8 cellular contexts compared by ENCODE assay signal in the genomic region with DNA sequence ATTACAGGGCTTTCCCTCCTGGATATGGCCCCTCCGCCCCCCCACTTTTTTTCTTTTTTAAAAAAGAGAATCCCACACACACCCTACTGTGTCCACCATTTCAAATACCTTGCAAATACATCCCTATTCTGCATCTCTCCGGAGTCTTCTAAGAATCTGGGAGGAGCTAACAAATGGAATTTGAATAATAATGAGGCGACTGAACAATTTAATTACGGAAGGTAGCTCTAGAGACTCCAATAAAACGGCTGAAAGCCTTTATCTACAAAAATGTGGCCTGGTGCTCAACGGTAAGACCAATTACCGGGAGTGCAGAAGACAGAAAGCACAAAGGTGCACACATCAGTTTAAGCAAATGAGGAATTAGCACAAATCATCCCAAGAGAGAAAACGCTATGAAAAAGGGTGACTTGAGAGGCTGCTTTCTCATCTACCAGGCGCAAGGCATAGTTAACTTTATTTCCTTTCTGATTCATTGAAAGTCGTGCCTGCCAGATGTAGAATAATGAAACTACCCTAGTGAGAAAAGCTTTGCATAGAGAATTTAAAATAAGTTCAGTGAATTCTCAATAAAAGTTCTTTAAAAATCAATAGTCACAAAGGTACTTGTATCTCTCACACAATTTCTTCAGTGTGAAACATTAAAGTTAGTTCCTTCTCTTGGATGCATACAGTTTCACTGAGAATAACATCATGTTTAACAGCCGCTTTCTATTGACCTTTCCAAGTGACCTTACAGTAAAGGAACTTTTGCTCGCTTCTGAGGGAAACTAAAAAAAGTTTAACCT. TPM values are rescaled to one million over a fixed set of nuclear protein-coding genes. Genes with fewer than 3 reads are reported as not detected.
DNase-seq lines count a peak whose midpoint lies in the region; ATAC-seq and TF ChIP-seq lines count a peak whose summit lies in the region.

No MANE protein-coding gene starts in this region.

- H3K9ac ChIP-seq in OCI-LY1 (ENCODE audit: low read length), result no peak overlapping the region
- peak overlapping the region; percentile 93 to 96 (median 94) for H3K9ac ChIP-seq in skeletal muscle tissue (ENCODE audit: low read depth in 1 of 3, low read length in 3 of 3)

- intact Hi-C loops in esophagus squamous epithelium (cut with DNase I), result no loop called here

- no peak for DNase-seq in esophagus squamous epithelium (lab: John Stamatoyannopoulos, UW)
- no peak for DNase-seq in GM13976 (ENCODE audit: low spot score)
- DNase-seq in activated gamma-delta T cell (lab: John Stamatoyannopoulos, UW), result no peak
- DNase-seq in NCI-H1930 (lab: John Stamatoyannopoulos, UW), result no peak

- H3K9me2 ChIP-seq in OCI-LY1 (ENCODE audit: low read depth, low read length), result no peaks in the 10 kb centered on the region

- H3K9me3 ChIP-seq in OCI-LY1 (ENCODE audit: low read length) (no peaks in the 10 kb centered on the region), esophagus squamous epithelium (no peaks in the 10 kb centered on the region), skeletal muscle tissue (ENCODE audit: control insufficient read depth in 3 of 3, low read length in 3 of 3) (no peaks in the 10 kb centered on the region)

- ATAC-seq in GM21390 (IDR thresholded peaks at IDR 0.05; ENCODE audit: unreplicated experiment) (peak; percentile 36), GM21367 (IDR thresholded peaks at IDR 0.05; ENCODE audit: unreplicated experiment) (no peak)

- peaks cover 5% of the 10 kb centered on the region for H3K27me3 ChIP-seq in OCI-LY1 (ENCODE audit: insufficient read depth, low read length)
- H3K27me3 ChIP-seq in esophagus squamous epithelium, result no peaks in the 10 kb centered on the region
- H3K27me3 ChIP-seq in skeletal muscle tissue (ENCODE audit: control insufficient read depth in 3 of 3, insufficient read depth in 3 of 3, low read length in 3 of 3), result no peaks in the 10 kb centered on the region

- H3K36me3 ChIP-seq in OCI-LY1 (ENCODE audit: insufficient read depth, low read length) (no peaks in the 10 kb centered on the region), esophagus squamous epithelium (no peaks in the 10 kb centered on the region), skeletal muscle tissue (ENCODE audit: control insufficient read depth in 3 of 3, insufficient read depth in 3 of 3, low read length in 3 of 3) (no peaks in the 10 kb centered on the region)

- no peak overlapping the region for H3K27ac ChIP-seq in OCI-LY1 (ENCODE audit: low read depth, low read length, poor library complexity, severe bottlenecking)
- H3K27ac ChIP-seq in esophagus squamous epithelium, result peak overlapping the region in 3 of 4 donors; percentile 82 to 92 (median 90)
- H3K27ac ChIP-seq in skeletal muscle tissue (ENCODE audit: low read depth, low read length), result peak overlapping the region; percentile 99

- TF ChIP-seq POLR2A in esophagus squamous epithelium (IDR thresholded peaks at IDR 0.05), result no peak

- in situ Hi-C loops in GM13976 (cut with MboI; ENCODE audit: low sequenced_read_pairs, unreplicated experiment), result no loop called here

- no peaks in the 10 kb centered on the region for H3K79me2 ChIP-seq in OCI-LY1 (ENCODE audit: insufficient read depth, low read length)

- 44 to 65% methylated on average over 12 of the region's 12 CpGs for WGBS in esophagus squamous epithelium, 2 donors

- H3F3A ChIP-seq in OCI-LY1 (ENCODE audit: insufficient read depth, low read length), result no peaks in the 10 kb centered on the region

- no peak overlapping the region for H2AFZ ChIP-seq in OCI-LY1 (ENCODE audit: low read length)

- peaks cover 24% of the 10 kb centered on the region for H3K4me1 ChIP-seq in OCI-LY1 (ENCODE audit: insufficient read depth, low read length, severe bottlenecking)
- H3K4me1 ChIP-seq in esophagus squamous epithelium, result peaks cover 4 to 42% (median 10%) of the 10 kb centered on the region in 3 donors
- peaks cover 32 to 50% (median 41%) of the 10 kb centered on the region in 3 donors for H3K4me1 ChIP-seq in skeletal muscle tissue (ENCODE audit: control insufficient read depth in 3 of 3, insufficient read depth in 3 of 3, low read length in 3 of 3)

- H3K4me3 ChIP-seq in OCI-LY1 (ENCODE audit: low read depth, low read length, poor library complexity, severe bottlenecking) (peak overlapping the region; percentile 69), esophagus squamous epithelium (peak overlapping the region; percentile 77 to 95 (median 86)), skeletal muscle tissue (ENCODE audit: low read length in 3 of 3) (peak overlapping the region; percentile 83 to 87 (median 85))

- no peaks in the 10 kb centered on the region for H4K20me1 ChIP-seq in OCI-LY1 (ENCODE audit: insufficient read depth, low read length)

- peak overlapping the region; percentile 83 for H3K4me2 ChIP-seq in OCI-LY1 (ENCODE audit: low read length)

- TF ChIP-seq CTCF in OCI-LY1 (IDR thresholded peaks at IDR 0.05; ENCODE audit: low read length), result no peak
- TF ChIP-seq CTCF in esophagus squamous epithelium (IDR thresholded peaks at IDR 0.05), result no peak
- TF ChIP-seq CTCF in GM13976 (IDR thresholded peaks at IDR 0.05; ENCODE audit: borderline replicate concordance, control extremely low read depth, extremely low read depth, insufficient read depth, missing control alignments), result no peak

RNA-seq across cellular contexts. Expression of a gene that starts 1.6 kb away (rescaled TPM):
- total RNA-seq in esophagus squamous epithelium (10 to 100 TPM; 21.1 to 67.1 (median 33.9) TPM), skeletal muscle tissue (65.8 TPM)

RNA-seq across cellular contexts. Expression of a gene that starts 22.5 kb away (rescaled TPM):
- total RNA-seq in esophagus squamous epithelium, result 10 to 100 TPM in 1 of 4 donors, 1 to 10 TPM in 3; 5.8 to 12.0 (median 7.3) TPM
- 4.2 TPM for total RNA-seq in skeletal muscle tissue

RNA-seq across cellular contexts. Expression of a gene that starts 57.9 kb away (rescaled TPM):
- 10 to 100 TPM; 27.2 to 37.3 (median 29.9) TPM for total RNA-seq in esophagus squamous epithelium
- 28.2 TPM for total RNA-seq in skeletal muscle tissue
